ENCODE assay signal across 21 cellular contexts in genomic region chr1:17994046-17994445, GRCh38.
A peak's percentile ranks its signal among the peaks of the same experiment; 100 is the strongest.
DNase-seq lines count a peak whose midpoint lies in the region; ATAC-seq, FAIRE-seq and TF ChIP-seq lines count a peak whose summit lies in the region.
"Had no signal": no experiment of that assay in that cellular context is flagged by ENCODE, and none has a peak within 500 bp of the region (broad histone marks: within the 10 kb centered on the region; RNA-seq: fewer than 3 reads in every experiment).

No MANE protein-coding gene starts in this region.

- in situ Hi-C loops in HepG2 (cut with HindIII; ENCODE audit: extremely low pct_ligation_motif_present, low pct_unique_long_range_greater_than_20kb) = no loop called here

- H3K36me3 ChIP-seq in liver (ENCODE audit: control insufficient read depth in 4 of 4, insufficient read depth in 3 of 4, low read depth in 1 of 4, low read length in 3 of 4) (no peaks in the 10 kb centered on the region), HepG2 (replicated peaks in 1 of 2; ENCODE audit: control insufficient read depth in 1 of 2, insufficient read depth in 2 of 2, low read length in 2 of 2) (no peaks in the 10 kb centered on the region), colonic mucosa (no peaks in the 10 kb centered on the region), mucosa of descending colon (ENCODE audit: low read depth) (no peaks in the 10 kb centered on the region), stomach (no peaks in the 10 kb centered on the region)
- H3K36me3 ChIP-seq: BE2C had no signal

- H3K4me1 ChIP-seq in liver (ENCODE audit: control insufficient read depth in 4 of 4, insufficient read depth in 4 of 4, low read length in 3 of 4) = peaks cover 3 to 13% (median 7%) of the 10 kb centered on the region in 4 donors
- H3K4me1 ChIP-seq in HepG2 (ENCODE audit: insufficient read depth, low read length) = no peaks in the 10 kb centered on the region
- H3K4me1 ChIP-seq in colonic mucosa = no peaks in the 10 kb centered on the region
- H3K4me1 ChIP-seq in mucosa of descending colon (ENCODE audit: low read depth) = no peaks in the 10 kb centered on the region
- no peaks in the 10 kb centered on the region for H3K4me1 ChIP-seq in stomach
- H3K4me1 ChIP-seq: BE2C had no signal

- intact Hi-C loops in HepG2 (cut with micrococcal nuclease; ENCODE audit: unreplicated experiment) (no loop called here), colonic mucosa (cut with DNase I) (no loop called here), mucosa of descending colon (cut with DNase I, micrococcal nuclease) (no loop called here), stomach (cut with DNase I; ENCODE audit: low total_unique reads) (no loop called here)

- TF ChIP-seq RAD21 in liver (IDR thresholded peaks at IDR 0.05) = peak; percentile 40 to 42
- TF ChIP-seq RAD21 in HepG2 (CRISPR knock-in tag; IDR thresholded peaks at IDR 0.05) = no peak

- no peaks in the 10 kb centered on the region for H4K20me1 ChIP-seq in HepG2 (ENCODE audit: insufficient read depth, low read length)

- H3K27me3 ChIP-seq in liver (ENCODE audit: control insufficient read depth in 4 of 4, insufficient read depth in 4 of 4, low read length in 3 of 4) (no peaks in the 10 kb centered on the region), HepG2 (ENCODE audit: control insufficient read depth in 1 of 2, insufficient read depth in 2 of 2, low read length in 2 of 2) (peaks cover 0 to 2% of the 10 kb centered on the region in 2 experiments; a peak in 1 of 5 replicates), colonic mucosa (no peaks in the 10 kb centered on the region), stomach (peaks cover 0 to 13% (median 0%) of the 10 kb centered on the region in 3 donors)
- H3K27me3 ChIP-seq: BE2C had no signal

- FAIRE-seq in HepG2 (lab: Jason Lieb, UNC) (no peak), GM12892 (lab: Jason Lieb, UNC) (no peak)
- FAIRE-seq: H54 had no signal

- TF ChIP-seq POLR2A in HepG2 (IDR thresholded peaks at IDR 0.05; ENCODE audit: insufficient read depth in 1 of 2, low read depth in 2 of 2, low read length in 2 of 2) (no peak), stomach (IDR thresholded peaks at IDR 0.05) (no peak), GM12892 (IDR thresholded peaks at IDR 0.05; ENCODE audit: low read depth, low read length) (no peak)

- TF ChIP-seq CTCF in liver (IDR thresholded peaks at IDR 0.05; ENCODE audit: low read depth, low read length, missing input control) (no peak), HepG2 (CRISPR knock-in tag; IDR thresholded peaks at IDR 0.05) (no peak), colonic mucosa (IDR thresholded peaks at IDR 0.05) (no peak), mucosa of descending colon (IDR thresholded peaks at IDR 0.05) (no peak), stomach (IDR thresholded peaks at IDR 0.05) (no peak)

- no peak for TF ChIP-seq EP300 in HepG2 (IDR thresholded peaks at IDR 0.05; ENCODE audit: low read depth in 2 of 2, low read length in 2 of 2)
- no peak for TF ChIP-seq EP300 in HepG2 (CRISPR knock-in tag; IDR thresholded peaks at IDR 0.05; ENCODE audit: borderline replicate concordance)
- TF ChIP-seq EP300 in stomach (IDR thresholded peaks at IDR 0.05) = no peak

- no peak overlapping the region for H3K4me2 ChIP-seq in HepG2 (ENCODE audit: low read depth, low read length)
- H3K4me2 ChIP-seq: GM23338 had no signal

- ATAC-seq in HepG2 (no peak), mucosa of descending colon (peak; percentile 57)
- ATAC-seq: GM23338 had no signal

- DNase-seq in HepG2 (ENCODE audit: low spot score) = no peak
- DNase-seq in colonic mucosa = peak; percentile 20
- peak in 2 of 3 donors; percentile 25 to 32 for DNase-seq in mucosa of descending colon
- peak; percentile 82 for DNase-seq in stomach
- no peak for DNase-seq in medulla oblongata (ENCODE audit: extremely low spot score)
- no peak for DNase-seq in GM12892 (ENCODE audit: insufficient read length)
- no peak for DNase-seq in NCI-H187 (lab: John Stamatoyannopoulos, UW)
- DNase-seq: BE2C; CD4-positive, CD25-positive, alpha-beta regulatory T cell; CD8-positive, alpha-beta memory T cell; COR-L47; DMS 273 treated with DMSO at 0.1 percent for 48 hours; DMS53; DND-41; GDM1; HCEC 1CT; IMR-90 had no signal

- peak overlapping the region in 1 of 2 donors; percentile 31 for H3K27ac ChIP-seq in liver (ENCODE audit: low read depth in 1 of 2, low read length in 2 of 2)
- H3K27ac ChIP-seq in HepG2 (ENCODE audit: extremely low read length, insufficient read depth, low read length) = no peak overlapping the region
- no peak overlapping the region for H3K27ac ChIP-seq in colonic mucosa
- H3K27ac ChIP-seq in stomach = no peak overlapping the region
- H3K27ac ChIP-seq: HL-60 had no signal

- POLR2A ChIA-PET in HepG2 (lab: Yijun Ruan, JAX) = no interaction called here

- H3K79me2 ChIP-seq in HepG2 (ENCODE audit: insufficient read depth, low read length) = no peaks in the 10 kb centered on the region

- no peak overlapping the region for H2AFZ ChIP-seq in HepG2 (ENCODE audit: low read length)
- H2AFZ ChIP-seq: GM23338 had no signal

- H3K9me3 ChIP-seq in liver (ENCODE audit: control insufficient read depth in 4 of 4, low read length in 3 of 4) = no peaks in the 10 kb centered on the region
- H3K9me3 ChIP-seq in HepG2 (ENCODE audit: low read length) = no peaks in the 10 kb centered on the region
- H3K9me3 ChIP-seq in colonic mucosa = no peaks in the 10 kb centered on the region
- H3K9me3 ChIP-seq in mucosa of descending colon = no peaks in the 10 kb centered on the region
- H3K9me3 ChIP-seq in stomach = no peaks in the 10 kb centered on the region
- H3K9me3 ChIP-seq: BE2C had no signal

- H3K4me3 ChIP-seq in liver (ENCODE audit: low read depth in 1 of 3, low read length in 3 of 3) (no peak overlapping the region), HepG2 (replicated peaks in 1 of 3; ENCODE audit: insufficient read depth in 1 of 3, low read depth in 2 of 3, low read length in 3 of 3) (no peak overlapping the region), colonic mucosa (no peak overlapping the region), mucosa of descending colon (no peak overlapping the region), stomach (no peak overlapping the region)
- H3K4me3 ChIP-seq: GM23338 had no signal

- H3K9ac ChIP-seq in liver (ENCODE audit: low read depth in 1 of 2, low read length in 2 of 2) (no peak overlapping the region), HepG2 (ENCODE audit: insufficient read depth, low read depth, low read length) (no peak overlapping the region), colonic mucosa (ENCODE audit: low read depth in 2 of 2, low read length in 2 of 2) (no peak overlapping the region)

- BruUV-seq in HepG2 (replicated peaks; lab: Mats Ljungman, UMichigan) = no TSS peak

- 43% methylated on average over 5 of the region's 5 CpGs for WGBS in liver
- WGBS in HepG2 (ENCODE audit: low lambda C conversion rate) = 0% methylated on average over 4 of the region's 5 CpGs
- WGBS in stomach, 5 donors = 53 to 72% (median 67%) methylated on average over 5 of the region's 5 CpGs

- CTCF ChIA-PET in HepG2 (lab: Yijun Ruan, JAX; ENCODE audit: low intra/inter-chr PET ratio, low total read pairs) = no interaction called here

TF ChIP-seq in liver, 16 proteins besides CTCF, POLR2A, EP300 and RAD21 (continues in another document):
- TF ChIP-seq SP1 (IDR thresholded peaks at IDR 0.05) (peak; percentile 79), RXRA (IDR thresholded peaks at IDR 0.05) (peak; percentile 90 to 95), ATF3 (IDR thresholded peaks at IDR 0.05) (peak; percentile 97), HNF4A (conservative IDR thresholded peaks at IDR 0.05) (peak; percentile 90 to 96), FOXA1 (IDR thresholded peaks at IDR 0.05) (peak; percentile 79)
- TF ChIP-seq, protein P1, sequence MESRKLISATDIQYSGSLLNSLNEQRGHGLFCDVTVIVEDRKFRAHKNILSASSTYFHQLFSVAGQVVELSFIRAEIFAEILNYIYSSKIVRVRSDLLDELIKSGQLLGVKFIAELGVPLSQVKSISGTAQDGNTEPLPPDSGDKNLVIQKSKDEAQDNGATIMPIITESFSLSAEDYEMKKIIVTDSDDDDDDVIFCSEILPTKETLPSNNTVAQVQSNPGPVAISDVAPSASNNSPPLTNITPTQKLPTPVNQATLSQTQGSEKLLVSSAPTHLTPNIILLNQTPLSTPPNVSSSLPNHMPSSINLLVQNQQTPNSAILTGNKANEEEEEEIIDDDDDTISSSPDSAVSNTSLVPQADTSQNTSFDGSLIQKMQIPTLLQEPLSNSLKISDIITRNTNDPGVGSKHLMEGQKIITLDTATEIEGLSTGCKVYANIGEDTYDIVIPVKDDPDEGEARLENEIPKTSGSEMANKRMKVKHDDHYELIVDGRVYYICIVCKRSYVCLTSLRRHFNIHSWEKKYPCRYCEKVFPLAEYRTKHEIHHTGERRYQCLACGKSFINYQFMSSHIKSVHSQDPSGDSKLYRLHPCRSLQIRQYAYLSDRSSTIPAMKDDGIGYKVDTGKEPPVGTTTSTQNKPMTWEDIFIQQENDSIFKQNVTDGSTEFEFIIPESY (IDR thresholded peaks at IDR 0.05) = peak; percentile 30

TF ChIP-seq in HepG2, 621 proteins besides CTCF, POLR2A, EP300 and RAD21 (continues in another document):
- TF ChIP-seq KLF6 (CRISPR knock-in tag; IDR thresholded peaks at IDR 0.05) = no peak
- TF ChIP-seq ZNF616 (CRISPR knock-in tag; IDR thresholded peaks at IDR 0.05; ENCODE audit: low read depth) = no peak
- TF ChIP-seq, protein P2, sequence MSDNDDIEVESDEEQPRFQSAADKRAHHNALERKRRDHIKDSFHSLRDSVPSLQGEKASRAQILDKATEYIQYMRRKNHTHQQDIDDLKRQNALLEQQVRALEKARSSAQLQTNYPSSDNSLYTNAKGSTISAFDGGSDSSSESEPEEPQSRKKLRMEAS (IDR thresholded peaks at IDR 0.05) = no peak
- TF ChIP-seq SALL1 (CRISPR knock-in tag; IDR thresholded peaks at IDR 0.05) = no peak
- no peak for TF ChIP-seq ADNP (CRISPR knock-in tag; IDR thresholded peaks at IDR 0.05)

Comparison
In these comparisons a context has a peak if more than half of its experiments do, and no peak if none do; other contexts are left out.
1. DNase-seq: peak in colonic mucosa (single experiment), mucosa of descending colon (2 of 3) and stomach (single experiment); none in HepG2 (single experiment), medulla oblongata (single experiment), GM12892 (single experiment) and NCI-H187 (0 of 2).